Comparison of ENCODE assay signal across 16 cellular contexts in genomic region chr1:30411206-30411605, GRCh38.
"Had no signal": no experiment of that assay in that cellular context is flagged by ENCODE, and none has a peak within 500 bp of the region (broad histone marks: within the 10 kb centered on the region; RNA-seq: fewer than 3 reads in every experiment).

No MANE protein-coding gene starts in this region.

- H3K4me1 ChIP-seq: adrenal gland, psoas muscle, uterus had no signal

- H3K27ac ChIP-seq: adrenal gland, neutrophil, psoas muscle, uterus had no signal

- H3K4me3 ChIP-seq: adrenal gland, psoas muscle, uterus had no signal

- H3K9me3 ChIP-seq: adrenal gland, neutrophil, psoas muscle, uterus had no signal

- DNase-seq: activated B cell treated with CpG ODN at 0.5 μM for 24 hours; activated CD4-positive, alpha-beta T cell treated with anti-CD3 and anti-CD28 coated beads, Interleukin-2, amount 50 U/mL, for 1 hour; activated naive CD4-positive, alpha-beta T cell treated with anti-CD3 and anti-CD28 coated beads, Interleukin-2, amount 50 U/mL, for 16 hours; central memory CD4-positive, alpha-beta T cell; cortex of kidney; effector memory CD4-positive, alpha-beta T cell; psoas muscle; stimulated activated CD4-positive, alpha-beta T cell treated with anti-CD3 and anti-CD28 coated beads, Interleukin-12 subunit alpha, Interleukin-12 subunit beta, amount 100 ng/mL, for 4 hours; stimulated activated CD4-positive, alpha-beta T cell treated with anti-CD3 and anti-CD28 coated beads, Interleukin-2, amount 100 ng/mL, for 48 hours; stimulated activated naive CD8-positive, alpha-beta T cell treated with anti-CD3 and anti-CD28 coated beads, Interleukin-15, amount 100 ng/mL, for 72 hours had no signal

- H3K27me3 ChIP-seq: neutrophil, uterus had no signal

- ATAC-seq: activated T-helper 17 cell treated with anti-CD3 and anti-CD28 coated beads, Interleukin-2, amount 50 U/mL, for 72 hours; naive thymus-derived CD4-positive, alpha-beta T cell; psoas muscle; SK-N-SH treated with all-trans-retinoic acid at 6 μM for 48 hours; stimulated activated naive CD8-positive, alpha-beta T cell treated with anti-CD3 and anti-CD28 coated beads, Interleukin-15, amount 100 ng/mL, for 72 hours had no signal

- H3K36me3 ChIP-seq: adrenal gland, neutrophil, uterus had no signal
